ENCODE assay signal across 9 cellular contexts in genomic region chr4:40321671-40322131, GRCh38.
DNase-seq lines count a peak whose midpoint lies in the region; ATAC-seq lines count a peak whose summit lies in the region.
"Had no signal": no experiment of that assay in that cellular context is flagged by ENCODE, and none has a peak within 500 bp of the region (broad histone marks: within the 10 kb centered on the region; RNA-seq: fewer than 3 reads in every experiment).

No MANE protein-coding gene starts in this region.

- ATAC-seq in GM18520 (IDR thresholded peaks at IDR 0.05; ENCODE audit: unreplicated experiment) = no peak

- peak; percentile 4 for DNase-seq in NCI-H510A treated with DMSO at 0.1 percent for 48 hours (lab: John Stamatoyannopoulos, UW)
- no peak for DNase-seq in NCI-H510A (lab: John Stamatoyannopoulos, UW)
- DNase-seq in NOMO-1 treated with DMSO at 0.1 percent for 48 hours (lab: John Stamatoyannopoulos, UW; ENCODE audit: unreplicated experiment) = peak; percentile 33
- DNase-seq in fibroblast of gingiva (ENCODE audit: low read depth) = peak; percentile 99
- peak; percentile 64 for DNase-seq in stromal cell of bone marrow (ENCODE audit: low read depth)
- DNase-seq in HPDE6-E6E7 (ENCODE audit: extremely low spot score) = no peak
- no peak for DNase-seq in activated CD8-positive, alpha-beta memory T cell treated with anti-CD3 and anti-CD28 coated beads, Interleukin-2, amount 50 U/mL, for 4 hours
- DNase-seq: activated T-cell treated with anti-CD3 and anti-CD28 coated beads, Interleukin-2, amount 50 U/mL, for 24 hours had no signal

Comparison
In these comparisons a context has a peak if more than half of its experiments do, and no peak if none do; other contexts are left out.
1. DNase-seq: peak in NCI-H510A treated with DMSO at 0.1 percent for 48 hours (single experiment), NOMO-1 treated with DMSO at 0.1 percent for 48 hours (single experiment), fibroblast of gingiva (single experiment) and stromal cell of bone marrow (single experiment); none in NCI-H510A (single experiment), HPDE6-E6E7 (single experiment) and activated CD8-positive, alpha-beta memory T cell treated with anti-CD3 and anti-CD28 coated beads, Interleukin-2, amount 50 U/mL, for 4 hours (single experiment).